In genomic region chr2:18132697-18133096, GRCh38 we compare ENCODE assay signal across 15 cellular contexts.
DNase-seq lines count a peak whose midpoint lies in the region; ATAC-seq, FAIRE-seq and TF ChIP-seq lines count a peak whose summit lies in the region.
"Had no signal": no experiment of that assay in that cellular context is flagged by ENCODE, and none has a peak within 500 bp of the region (broad histone marks: within the 10 kb centered on the region; RNA-seq: fewer than 3 reads in every experiment).

No MANE protein-coding gene starts in this region.

- DNase-seq in RPMI8226 (peak; percentile 11), myocyte (ENCODE audit: low read depth) (peak; percentile 77), GM12891 (ENCODE audit: insufficient read length, low spot score) (no peak), C1 segment of cervical spinal cord (lab: John Stamatoyannopoulos, UW) (no peak), G401 (ENCODE audit: low spot score) (no peak)
- DNase-seq: CD8-positive, alpha-beta T cell; kidney; naive B cell; NCI-H510A; retina; SHP77 treated with DMSO at 0.1 percent for 48 hours had no signal

- no peak for TF ChIP-seq POLR2A in GM12891 (IDR thresholded peaks at IDR 0.05; ENCODE audit: low read depth, low read length)

- ATAC-seq in GM18511 (IDR thresholded peaks at IDR 0.05; ENCODE audit: unreplicated experiment) = peak; percentile 71
- ATAC-seq in HG03139 (IDR thresholded peaks at IDR 0.05; ENCODE audit: unreplicated experiment) = peak; percentile 55
- no peak for ATAC-seq in GM21528 (IDR thresholded peaks at IDR 0.05; ENCODE audit: low FRiP score, unreplicated experiment)
- ATAC-seq: CD8-positive, alpha-beta T cell had no signal

- in situ Hi-C loops in G401 (cut with HindIII; ENCODE audit: low sequenced_read_pairs) = no loop called here

- FAIRE-seq in GM12891 (lab: Jason Lieb, UNC) = no peak
- FAIRE-seq: kidney, TTC549 had no signal

TF ChIP-seq in GM12891, 5 proteins besides CTCF, POLR2A, EP300 and RAD21:
- no peak for TF ChIP-seq POLR2AphosphoS5 (IDR thresholded peaks at IDR 0.05; ENCODE audit: low read depth, low read length)

Comparison
In these comparisons a context has a peak if more than half of its experiments do, and no peak if none do; other contexts are left out.
1. DNase-seq: peak in RPMI8226 (single experiment) and myocyte (single experiment); none in GM12891 (single experiment), C1 segment of cervical spinal cord (0 of 14) and G401 (single experiment).